In genomic region chr10:125153693-125154490, GRCh38 we compare ENCODE assay signal across 9 cellular contexts. TPM values are rescaled to one million over a fixed set of nuclear protein-coding genes. Genes with fewer than 3 reads are reported as not detected.
DNase-seq lines count a peak whose midpoint lies in the region; ATAC-seq, FAIRE-seq and TF ChIP-seq lines count a peak whose summit lies in the region.
"Had no signal": no experiment of that assay in that cellular context is flagged by ENCODE, and none has a peak within 500 bp of the region (broad histone marks: within the 10 kb centered on the region; RNA-seq: fewer than 3 reads in every experiment).

No MANE protein-coding gene starts in this region.

- H3K9ac ChIP-seq in K562 (ENCODE audit: insufficient read depth in 1 of 2, low read depth in 2 of 2, low read length in 2 of 2): peak overlapping the region in 1 of 2 experiments; percentile 82; a peak in 2 of 4 replicates

- no peak for ATAC-seq in K562
- peak in 1 of 4 donors; percentile 35 for ATAC-seq in psoas muscle

- TF ChIP-seq POLR2A in K562 (conservative IDR thresholded peaks at IDR 0.05): no peak

- FAIRE-seq in K562 (lab: Jason Lieb, UNC): peak; percentile 58

- no peak for TF ChIP-seq CTCF in K562 (IDR thresholded peaks at IDR 0.05 in 2 of 3, conservative IDR thresholded peaks at IDR 0.05 in 1 of 3; ENCODE audit: insufficient read depth in 2 of 3, low read depth in 1 of 3, low read length in 3 of 3)
- no peak for TF ChIP-seq CTCF in right atrium auricular region (IDR thresholded peaks at IDR 0.05)
- TF ChIP-seq CTCF in psoas muscle (IDR thresholded peaks at IDR 0.05): no peak

- intact Hi-C loops in K562 (cut with micrococcal nuclease) (loop anchor here (5.0 to 10.0 kb wide), 2 partner anchors 209 to 362 kb away; partner anchors contain the start of genes EEF1AKMT2 and ZRANB1), psoas muscle (cut with DNase I) (loop anchor here in 1 of 2 donors (5.0 kb wide), 1 partner anchor 72 kb away; no protein-coding TSS in a partner anchor)

- CTCF ChIA-PET in K562 (lab: Yijun Ruan, JAX; ENCODE audit: low intra/inter-chr PET ratio): no interaction called here
- CTCF ChIA-PET in HEK293T (lab: Yijun Ruan, JAX): interaction anchor here (1.6 kb wide), 1 partner anchor 9 kb away, joined by 4 read pairs; no protein-coding TSS in a partner anchor

- no peak for TF ChIP-seq EP300 in K562 (IDR thresholded peaks at IDR 0.05; ENCODE audit: low read length)

- no peak for TF ChIP-seq RAD21 in K562 (CRISPR knock-in tag; conservative IDR thresholded peaks at IDR 0.05 in 1 of 2, IDR thresholded peaks at IDR 0.05 in 1 of 2)

- no peak overlapping the region for H2AFZ ChIP-seq in K562 (ENCODE audit: low read depth, low read length)

- in situ Hi-C loops in K562 (cut with MboI): loop anchor here (25.0 kb wide), 1 partner anchor 217 kb away; the partner anchor contains the start of gene ZRANB1

- 32% methylated on average over 9 of the region's 9 CpGs for WGBS in K562 (ENCODE audit: insufficient coverage, low coverage, missing lambda C conversion rate)
- whole genome bisulfite sequencing in psoas muscle, 3 donors: 15 to 26% (median 16%) methylated on average over 9 of the region's 9 CpGs

- H3K27ac ChIP-seq in K562 (ENCODE audit: extremely low read depth, low read depth, low read length) (peak overlapping the region; percentile 91), right atrium auricular region (peak overlapping the region; percentile 61 to 97), psoas muscle (peak overlapping the region; percentile 98)

- DNase-seq in EL: peak; percentile 72
- no peak for DNase-seq in K562 (ENCODE audit: extremely low read depth in 1 of 4, low spot score in 3 of 4)
- no peak for DNase-seq in right atrium auricular region (ENCODE audit: low spot score)
- DNase-seq in psoas muscle: no peak
- no peak for DNase-seq in anterior cingulate cortex (lab: John Stamatoyannopoulos, UW)
- no peak for DNase-seq in NCI-H1048 (lab: John Stamatoyannopoulos, UW)
- no peak for DNase-seq in 8988T
- no peak for DNase-seq in HEK293T (ENCODE audit: extremely low spot score)
- DNase-seq: activated T-cell treated with anti-CD3 and anti-CD28 coated beads, Interleukin-2, amount 50 U/mL, for 1 hour had no signal

- peaks cover 49% of the 10 kb centered on the region for H3K36me3 ChIP-seq in K562 (ENCODE audit: control insufficient read depth, insufficient read depth, low read length)
- H3K36me3 ChIP-seq in right atrium auricular region: no peaks in the 10 kb centered on the region
- H3K36me3 ChIP-seq in psoas muscle (ENCODE audit: insufficient read depth in 1 of 2, low read depth in 1 of 2): no peaks in the 10 kb centered on the region

- peaks cover 100% of the 10 kb centered on the region for H3K79me2 ChIP-seq in K562 (ENCODE audit: control insufficient read depth, insufficient read depth, low read length)

- POLR2A ChIA-PET in K562 (lab: Yijun Ruan, JAX): interaction anchor here (1.0 to 1.2 kb wide), 3 partner anchors 8 to 101 kb away, joined by 3 to 5 read pairs (median 4); no protein-coding TSS in a partner anchor
- POLR2A ChIA-PET in HEK293T (lab: Yijun Ruan, JAX): no interaction called here

- peaks cover 13% of the 10 kb centered on the region; the same call in 1 of the 2 replicates for H4K20me1 ChIP-seq in K562 (replicated peaks; ENCODE audit: control insufficient read depth, insufficient read depth, low read length)

- H3K9me3 ChIP-seq in K562 (replicated peaks; ENCODE audit: control insufficient read depth, insufficient read depth, low read depth, low read length): no peaks in the 10 kb centered on the region
- H3K9me3 ChIP-seq in right atrium auricular region: no peaks in the 10 kb centered on the region
- no peaks in the 10 kb centered on the region for H3K9me3 ChIP-seq in psoas muscle

- H3K4me1 ChIP-seq in K562 (replicated peaks in 1 of 2; ENCODE audit: control insufficient read depth in 2 of 2, insufficient read depth in 2 of 2, low read length in 2 of 2) (peaks cover 23 to 26% of the 10 kb centered on the region in 2 experiments; a peak in 4 of 5 replicates), right atrium auricular region (peaks cover 0 to 90% of the 10 kb centered on the region in 2 donors), psoas muscle (peaks cover 82% of the 10 kb centered on the region)

- BruUV-seq in K562 (replicated peaks; lab: Mats Ljungman, UMichigan): no TSS peak

- H3K9me1 ChIP-seq in K562 (ENCODE audit: control insufficient read depth, insufficient read depth, low read length): peaks cover 5% of the 10 kb centered on the region

- H3K4me3 ChIP-seq in K562 (peak overlapping the region; percentile 25; the same call in 1 of the 2 replicates), right atrium auricular region (no peak overlapping the region), psoas muscle (peak overlapping the region; percentile 93)

- H3K27me3 ChIP-seq in K562 (ENCODE audit: control insufficient read depth in 2 of 2, insufficient read depth in 2 of 2, low read length in 2 of 2) (no peaks in the 10 kb centered on the region), right atrium auricular region (no peaks in the 10 kb centered on the region), psoas muscle (ENCODE audit: insufficient read depth in 3 of 3, low read length in 2 of 3) (no peaks in the 10 kb centered on the region)

- H3K4me2 ChIP-seq in K562 (ENCODE audit: insufficient read depth, low read length): peak overlapping the region; percentile 75

TF ChIP-seq in K562, 482 proteins besides CTCF, POLR2A, EP300 and RAD21 (continues in another document):
- TF ChIP-seq RBM22 (IDR thresholded peaks at IDR 0.05; ENCODE audit: low read depth, low read length, poor library complexity, severe bottlenecking) (no peak), XRCC5 (IDR thresholded peaks at IDR 0.05; ENCODE audit: low read depth, low read length) (no peak), U2AF1 (optimal IDR thresholded peaks at IDR 0.05; ENCODE audit: low read depth, low read length) (no peak), USF1 (CRISPR knock-in tag; IDR thresholded peaks at IDR 0.05) (no peak), SRSF3 (IDR thresholded peaks at IDR 0.05; ENCODE audit: insufficient read depth, low read length) (no peak)

TF ChIP-seq in HEK293T, 16 proteins besides CTCF, POLR2A, EP300 and RAD21:
- no peak for TF ChIP-seq NFRKB (IDR thresholded peaks at IDR 0.05)
- no peak for TF ChIP-seq ZNF384 (IDR thresholded peaks at IDR 0.05)
- no peak for TF ChIP-seq ARNT (IDR thresholded peaks at IDR 0.05)
- TF ChIP-seq HDGF (IDR thresholded peaks at IDR 0.05; ENCODE audit: borderline replicate concordance): no peak
- TF ChIP-seq FOXM1 (IDR thresholded peaks at IDR 0.05; ENCODE audit: borderline replicate concordance): no peak
- no peak for TF ChIP-seq TARDBP (IDR thresholded peaks at IDR 0.05)

RNA-seq across cellular contexts. Expression of gene CTBP2, which starts 6.5 kb away (rescaled TPM):
- total RNA-seq in K562 (2011; cell fraction: chromatin; rRNA removed; ENCODE audit: low replicate concordance): 15.3 and 51.2 TPM in 2 replicates
- total RNA-seq in K562 (2011; cell fraction: nucleolus; rRNA removed): 15.2 and 21.3 TPM in 2 replicates
- 17.3 and 22.5 TPM in 2 replicates for total RNA-seq in K562 (2011; cell fraction: nucleoplasm; rRNA removed)
- 6.0 and 7.2 TPM in 2 replicates for total RNA-seq in K562 (2014; rRNA removed)
- total RNA-seq in K562 (2014; rRNA removed; fragmentation: Illumina TruSeq; extraction: Trizol): 8.0 and 8.3 TPM in 2 replicates
- total RNA-seq in K562 (2015; rRNA removed; fragmentation: Illumina TruSeq; extraction: Trizol): 6.9 and 7.2 TPM in 2 replicates
- 6.5 and 8.8 TPM in 2 replicates for total RNA-seq in K562 (2021)
- polyA plus RNA-seq in K562 (2011; rRNA removed): 1.3 and 1.8 TPM in 2 replicates
- polyA plus RNA-seq in K562 (2011; cell fraction: cytosol; rRNA removed): 0.41 and 1.2 TPM in 2 replicates
- 1.1 and 1.4 TPM in 2 replicates for polyA plus RNA-seq in K562 (2011; cell fraction: nucleus; rRNA removed)
- polyA plus RNA-seq in K562 (2012): 2.5 and 2.7 TPM in 2 replicates
- polyA plus RNA-seq in K562 (2014; fragmentation: Illumina TruSeq; extraction: Trizol): 2.0 and 3.2 TPM in 2 replicates
- polyA plus RNA-seq in K562 (2014; fragmentation: Nextera tagmentation; extraction: Ambion mirVana): 1 to 10 TPM; 1.5 to 1.9 TPM
- 5.1 and 5.6 TPM in 2 replicates for polyA plus RNA-seq in K562 (2014; rRNA removed)
- polyA minus RNA-seq in K562 (2011; rRNA and poly(A)+ RNA removed): 14.4 and 22.5 TPM in 2 replicates
- polyA minus RNA-seq in K562 (2011; cell fraction: cytosol; rRNA and poly(A)+ RNA removed): 9.6 and 12.3 TPM in 2 replicates
- polyA minus RNA-seq in K562 (2011; cell fraction: nucleus; rRNA and poly(A)+ RNA removed): 11.4 and 17.2 TPM in 2 replicates
- 10 to 100 TPM; 26.0 to 36.0 TPM for total RNA-seq in right atrium auricular region
- 10 to 100 TPM; 31.8 to 49.8 (median 33.8) TPM for total RNA-seq in psoas muscle
- polyA plus RNA-seq in psoas muscle: 10 to 100 TPM; 14.7 to 41.8 (median 15.2) TPM

Comparison
In these comparisons a context has a peak if more than half of its experiments do, and no peak if none do; other contexts are left out.
1. H3K4me3 ChIP-seq: peak in K562 (single experiment) and psoas muscle (single experiment); none in right atrium auricular region (0 of 2).
2. Peak in every context shown above with its lines, with median percentiles within 50 percentile points of each other: H3K27ac ChIP-seq.